19 cellular contexts compared by ENCODE assay signal in the genomic region with DNA sequence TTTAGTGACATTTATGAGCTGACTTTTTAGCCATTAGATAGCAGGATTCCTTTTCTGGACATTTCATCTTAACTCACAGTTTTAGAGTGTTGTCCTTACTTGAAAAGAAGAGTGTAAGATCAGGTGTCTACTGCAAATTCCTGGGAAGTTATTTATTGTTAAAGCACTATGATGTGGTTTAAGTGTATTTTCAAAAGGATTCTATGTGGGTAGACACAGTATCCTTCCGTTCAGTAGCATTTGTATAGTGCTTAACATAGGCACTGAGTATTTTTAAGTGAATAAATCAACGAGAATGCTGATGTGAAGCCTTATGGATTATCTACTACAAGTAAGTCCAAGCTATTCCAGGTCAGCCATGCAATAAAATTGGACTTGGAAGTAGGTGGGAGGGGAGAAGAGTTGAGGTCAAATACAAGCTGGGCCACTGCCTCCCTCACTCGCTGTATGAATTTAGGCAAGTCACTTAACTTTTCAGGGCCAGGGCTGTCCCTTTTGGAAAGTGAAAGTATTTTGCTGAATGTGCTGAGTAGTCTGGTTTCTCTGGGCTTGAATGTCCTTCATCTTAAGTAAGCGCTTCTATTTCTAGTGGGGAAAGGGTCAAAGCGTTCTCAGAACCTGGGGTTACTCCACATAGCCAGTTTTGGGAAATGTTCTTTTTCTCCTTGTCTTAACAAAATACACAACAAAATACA. TPM values are rescaled to one million over a fixed set of nuclear protein-coding genes. Genes with fewer than 3 reads are reported as not detected.
DNase-seq lines count a peak whose midpoint lies in the region; ATAC-seq, FAIRE-seq and TF ChIP-seq lines count a peak whose summit lies in the region.
"Had no signal": no experiment of that assay in that cellular context is flagged by ENCODE, and none has a peak within 500 bp of the region (broad histone marks: within the 10 kb centered on the region; RNA-seq: fewer than 3 reads in every experiment).

No MANE protein-coding gene starts in this region.

- no peak for FAIRE-seq in kidney (lab: Jason Lieb, UNC)

- H3K36me3 ChIP-seq in adrenal gland (replicated peaks in 1 of 2) (no peaks in the 10 kb centered on the region), kidney (ENCODE audit: control insufficient read depth in 1 of 2, insufficient read depth in 2 of 2, low read length in 2 of 2) (no peaks in the 10 kb centered on the region), Peyer's patch (no peaks in the 10 kb centered on the region)
- H3K36me3 ChIP-seq: upper lobe of left lung had no signal

- H3K27ac ChIP-seq in adrenal gland (peak overlapping the region in 1 of 5 donors; percentile 44), kidney (ENCODE audit: low read depth in 2 of 2, low read length in 2 of 2) (no peak overlapping the region), Peyer's patch (no peak overlapping the region)
- H3K27ac ChIP-seq: upper lobe of left lung had no signal

- H3K27ac Mint-ChIP-seq in HFFc6: no peak overlapping the region
- peak overlapping the region; percentile 44 for H3K27ac Mint-ChIP-seq in stimulated activated memory B cell treated with anti-CD40 and anti-IgM and Interleukin-4, amounts not matched to agents 10 μg/mL and 1 μg/mL and 100 μg/mL, for 72 hours
- H3K27ac Mint-ChIP-seq in naive thymus-derived CD8-positive, alpha-beta T cell: no peak overlapping the region
- H3K27ac Mint-ChIP-seq: CD14-positive monocyte, progenitor cell of endocrine pancreas had no signal

- H3K9me3 ChIP-seq in adrenal gland (replicated peaks in 1 of 3) (no peaks in the 10 kb centered on the region), kidney (ENCODE audit: control insufficient read depth in 1 of 2, low read length in 2 of 2) (no peaks in the 10 kb centered on the region), Peyer's patch (no peaks in the 10 kb centered on the region)
- H3K9me3 ChIP-seq: upper lobe of left lung had no signal

- H3K36me3 Mint-ChIP-seq in HFFc6 (ENCODE audit: low read depth): no peaks in the 10 kb centered on the region
- H3K36me3 Mint-ChIP-seq in stimulated activated memory B cell treated with anti-CD40 and anti-IgM and Interleukin-4, amounts not matched to agents 10 μg/mL and 1 μg/mL and 100 μg/mL, for 72 hours: no peaks in the 10 kb centered on the region
- no peaks in the 10 kb centered on the region for H3K36me3 Mint-ChIP-seq in naive thymus-derived CD8-positive, alpha-beta T cell
- H3K36me3 Mint-ChIP-seq: CD14-positive monocyte had no signal

- no peak overlapping the region for H3K4me3 ChIP-seq in adrenal gland
- H3K4me3 ChIP-seq in kidney (ENCODE audit: low read length in 2 of 2): peak overlapping the region; percentile 21 to 43
- no peak overlapping the region for H3K4me3 ChIP-seq in Peyer's patch
- H3K4me3 ChIP-seq: upper lobe of left lung had no signal

- peak overlapping the region; percentile 51; the same call in 1 of the 2 replicates for H3K4me3 Mint-ChIP-seq in HFFc6
- H3K4me3 Mint-ChIP-seq in stimulated activated memory B cell treated with anti-CD40 and anti-IgM and Interleukin-4, amounts not matched to agents 10 μg/mL and 1 μg/mL and 100 μg/mL, for 72 hours: no peak overlapping the region
- no peak overlapping the region for H3K4me3 Mint-ChIP-seq in naive thymus-derived CD8-positive, alpha-beta T cell
- H3K4me3 Mint-ChIP-seq: CD14-positive monocyte had no signal

- no peak for TF ChIP-seq POLR2A in adrenal gland (IDR thresholded peaks at IDR 0.05)
- no peak for TF ChIP-seq POLR2A in Peyer's patch (IDR thresholded peaks at IDR 0.05)

- H3K27me3 ChIP-seq in adrenal gland (no peaks in the 10 kb centered on the region), Peyer's patch (no peaks in the 10 kb centered on the region)
- H3K27me3 ChIP-seq: upper lobe of left lung had no signal

- intact Hi-C loops in adrenal gland (cut with DNase I): no loop called here
- intact Hi-C loops in kidney (cut with DNase I): no loop called here

- peaks cover 11% of the 10 kb centered on the region for H3K27me3 Mint-ChIP-seq in HFFc6 (ENCODE audit: insufficient read depth)
- peaks cover 23% of the 10 kb centered on the region for H3K27me3 Mint-ChIP-seq in stimulated activated memory B cell treated with anti-CD40 and anti-IgM and Interleukin-4, amounts not matched to agents 10 μg/mL and 1 μg/mL and 100 μg/mL, for 72 hours
- H3K27me3 Mint-ChIP-seq in naive thymus-derived CD8-positive, alpha-beta T cell: peaks cover 9 to 20% (median 18%) of the 10 kb centered on the region in 5 donors
- H3K27me3 Mint-ChIP-seq: progenitor cell of endocrine pancreas had no signal

- no peaks in the 10 kb centered on the region for H3K9me3 Mint-ChIP-seq in HFFc6
- H3K9me3 Mint-ChIP-seq in stimulated activated memory B cell treated with anti-CD40 and anti-IgM and Interleukin-4, amounts not matched to agents 10 μg/mL and 1 μg/mL and 100 μg/mL, for 72 hours: no peaks in the 10 kb centered on the region
- H3K9me3 Mint-ChIP-seq in naive thymus-derived CD8-positive, alpha-beta T cell: no peaks in the 10 kb centered on the region

- POLR2A ChIA-PET in naive thymus-derived CD8-positive, alpha-beta T cell (lab: Charles Lee): no interaction called here

- DNase-seq in HFFc6: no peak
- peak in 5 of 7 donors; percentile 14 to 39 (median 27) for DNase-seq in adrenal gland
- DNase-seq in kidney: no peak
- no peak for DNase-seq in activated CD8-positive, alpha-beta memory T cell treated with anti-CD3 and anti-CD28 coated beads for 24 hours
- DNase-seq in naive thymus-derived CD8-positive, alpha-beta T cell: no peak
- no peak for DNase-seq in Peyer's patch
- DNase-seq in NCI-H1694 treated with DMSO at 0.1 percent for 48 hours (lab: John Stamatoyannopoulos, UW): no peak
- DNase-seq: activated CD4-positive, alpha-beta T cell treated with anti-CD3 and anti-CD28 coated beads for 48 hours; activated T-cell treated with anti-CD3 and anti-CD28 coated beads, Interleukin-2, amount 50 U/mL, for 48 hours; NCI-H1417 treated with DMSO at 0.1 percent for 48 hours; NCI-H446 treated with DMSO at 0.1 percent for 48 hours; stimulated activated CD4-positive, alpha-beta T cell treated with anti-CD3 and anti-CD28 coated beads, Interleukin-2, amount 100 ng/mL, for 24 hours; stimulated activated CD8-positive, alpha-beta memory T cell treated with anti-CD3 and anti-CD28 coated beads, Interleukin-4, amount 100 ng/mL, for 48 hours; T-helper 2 cell; upper lobe of left lung had no signal

- no peaks in the 10 kb centered on the region for H3K4me1 ChIP-seq in adrenal gland (replicated peaks in 1 of 2)
- no peaks in the 10 kb centered on the region for H3K4me1 ChIP-seq in kidney (ENCODE audit: control insufficient read depth in 1 of 2, insufficient read depth in 1 of 2, low read depth in 1 of 2, low read length in 2 of 2)
- H3K4me1 ChIP-seq in Peyer's patch: no peaks in the 10 kb centered on the region

- peaks cover 6% of the 10 kb centered on the region; the same call in 1 of the 2 replicates for H3K4me1 Mint-ChIP-seq in HFFc6 (ENCODE audit: low read depth)
- H3K4me1 Mint-ChIP-seq in stimulated activated memory B cell treated with anti-CD40 and anti-IgM and Interleukin-4, amounts not matched to agents 10 μg/mL and 1 μg/mL and 100 μg/mL, for 72 hours: peaks cover 19% of the 10 kb centered on the region
- H3K4me1 Mint-ChIP-seq in naive thymus-derived CD8-positive, alpha-beta T cell: peaks cover 0 to 6% (median 0%) of the 10 kb centered on the region in 4 donors
- H3K4me1 Mint-ChIP-seq: CD14-positive monocyte had no signal

- ATAC-seq in stimulated activated memory B cell treated with anti-CD40 and anti-IgM and Interleukin-4, amounts not matched to agents 10 μg/mL and 1 μg/mL and 100 μg/mL, for 72 hours: no peak
- no peak for ATAC-seq in naive thymus-derived CD8-positive, alpha-beta T cell
- ATAC-seq: Panc1 had no signal

- no peak for TF ChIP-seq CTCF in HFFc6 (IDR thresholded peaks at IDR 0.05)
- no peak for TF ChIP-seq CTCF in adrenal gland (IDR thresholded peaks at IDR 0.05)
- no peak for TF ChIP-seq CTCF in kidney (IDR thresholded peaks at IDR 0.05; ENCODE audit: borderline replicate concordance, extremely low read depth, insufficient read depth)
- no peak for TF ChIP-seq CTCF in Peyer's patch (IDR thresholded peaks at IDR 0.05)

- WGBS in adrenal gland, 4 donors: 49 to 63% (median 58%) methylated on average over 5 of the region's 5 CpGs

- H3K9ac ChIP-seq in kidney (ENCODE audit: low read length in 2 of 2): no peak overlapping the region

RNA-seq across cellular contexts. Expression of gene GAP43, which starts 48.6 kb away (rescaled TPM):
- under 1 TPM in 1 of 6 experiments, not detected in 5; 0.09 TPM for total RNA-seq in HFFc6 (2021; fragmentation: NEBNext Ultra II Directional; extraction: Animal tissue kit (Norgen Biotek cat#: 25700))
- 1 to 10 TPM in 2 of 8 donors, under 1 TPM in 3, not detected in 3; 0.32 to 1.2 (median 0.74) TPM for total RNA-seq in adrenal gland
- 1 to 10 TPM in 1 of 3 donors, under 1 TPM in 2; 0.40 to 2.7 (median 0.74) TPM for polyA plus RNA-seq in adrenal gland
- 0.19 TPM for total RNA-seq in kidney
- polyA plus RNA-seq in kidney (ENCODE audit: insufficient read depth, low read depth, low replicate concordance): not detected
- total RNA-seq in naive thymus-derived CD8-positive, alpha-beta T cell: not detected
- not detected for polyA plus RNA-seq in naive thymus-derived CD8-positive, alpha-beta T cell
- 1 to 10 TPM in 2 of 4 donors, not detected in 2; 1.5 to 1.9 TPM for total RNA-seq in Peyer's patch
- polyA plus RNA-seq: CD14-positive monocyte had no signal

Comparison
In these comparisons a context has a peak if more than half of its experiments do, and no peak if none do; other contexts are left out.
1. DNase-seq: peak in adrenal gland (5 of 7); none in HFFc6 (single experiment), kidney (single experiment), activated CD8-positive, alpha-beta memory T cell treated with anti-CD3 and anti-CD28 coated beads for 24 hours (single experiment), naive thymus-derived CD8-positive, alpha-beta T cell (0 of 10), Peyer's patch (0 of 3) and NCI-H1694 treated with DMSO at 0.1 percent for 48 hours (single experiment).
2. H3K4me3 ChIP-seq: peak in kidney (2 of 2); none in adrenal gland (0 of 4) and Peyer's patch (0 of 4).